ENCODE assay signal across 13 cellular contexts in the genomic region with DNA sequence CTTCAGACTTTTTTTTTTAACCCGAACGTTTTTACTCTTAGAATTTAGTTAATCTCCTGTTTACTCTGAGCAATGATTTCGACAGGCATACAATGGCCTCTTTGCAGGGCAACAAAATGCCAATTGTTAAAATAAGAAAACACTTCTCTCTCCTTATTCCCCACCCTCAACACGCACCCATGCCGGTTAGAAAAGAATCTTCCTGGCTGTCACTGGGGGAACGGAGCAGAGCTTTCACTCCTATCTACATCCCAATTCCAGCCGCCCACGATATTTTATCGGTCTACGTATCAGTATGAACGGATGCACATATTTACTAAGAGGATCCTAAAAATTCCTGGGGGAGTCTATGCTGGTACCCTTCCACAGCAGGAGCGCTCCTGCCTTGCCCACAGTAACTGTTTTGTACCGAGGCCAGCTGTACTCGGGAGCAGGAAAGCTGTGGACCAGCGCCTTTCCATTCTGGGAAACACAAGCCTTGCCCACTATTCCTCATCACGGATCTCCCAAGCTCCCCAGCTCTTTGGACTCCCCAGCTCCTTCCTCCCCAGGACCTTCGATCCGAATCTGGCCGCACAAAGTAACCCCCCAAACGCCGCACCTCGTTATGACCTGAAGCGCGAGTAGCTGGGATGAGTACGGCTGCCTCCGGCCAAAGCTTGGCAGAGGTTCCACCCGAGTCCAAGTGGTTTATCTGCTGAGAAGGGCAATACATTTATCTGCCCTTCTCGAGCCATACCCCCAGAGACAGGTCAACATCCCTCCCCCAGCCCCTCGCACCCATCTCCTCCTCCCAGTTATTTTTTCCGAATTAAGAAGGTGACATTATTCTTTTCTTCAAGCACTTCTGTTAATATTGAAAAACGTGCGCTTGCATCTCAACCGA. TPM values are rescaled to one million over a fixed set of nuclear protein-coding genes. Genes with fewer than 3 reads are reported as not detected.
DNase-seq lines count a peak whose midpoint lies in the region; ATAC-seq and TF ChIP-seq lines count a peak whose summit lies in the region.
"Had no signal": no experiment of that assay in that cellular context is flagged by ENCODE, and none has a peak within 500 bp of the region (broad histone marks: within the 10 kb centered on the region; RNA-seq: fewer than 3 reads in every experiment).

No MANE protein-coding gene starts in this region.

- H3K4me3 Mint-ChIP-seq in activated CD4-positive, alpha-beta T cell treated with anti-CD3 and anti-CD28 coated beads for 36 hours: no peak overlapping the region
- H3K4me3 Mint-ChIP-seq in brain (peak overlapping the region in 4 of 5 experiments; percentile 1 to 88 (median 80)), neural crest cell (peak overlapping the region; percentile 97)
- H3K4me3 Mint-ChIP-seq: dendritic cell treated with granulocyte-macrophage colony-stimulating factor and Interleukin-4, amounts not matched to agents 40 ng/mL and 50 ng/mL, for 4 days had no signal

- H3K4me1 Mint-ChIP-seq in activated CD4-positive, alpha-beta T cell treated with anti-CD3 and anti-CD28 coated beads for 36 hours: peaks cover 55% of the 10 kb centered on the region
- peaks cover 77% of the 10 kb centered on the region for H3K4me1 Mint-ChIP-seq in brain
- H3K4me1 Mint-ChIP-seq in neural crest cell: peaks cover 85% of the 10 kb centered on the region

- TF ChIP-seq CTCF in brain (conservative IDR thresholded peaks at IDR 0.05) (no peak), neural crest cell (conservative IDR thresholded peaks at IDR 0.05) (no peak), stomach (IDR thresholded peaks at IDR 0.05) (no peak)

- no peaks in the 10 kb centered on the region for H3K36me3 ChIP-seq in HUES48 (ENCODE audit: control insufficient read depth, insufficient read depth, low read length)
- H3K36me3 ChIP-seq in stomach: no peaks in the 10 kb centered on the region
- H3K36me3 ChIP-seq: ascending aorta had no signal

- H3K36me3 Mint-ChIP-seq in activated CD4-positive, alpha-beta T cell treated with anti-CD3 and anti-CD28 coated beads for 36 hours (ENCODE audit: low read depth): no peaks in the 10 kb centered on the region
- H3K36me3 Mint-ChIP-seq in brain (no peaks in the 10 kb centered on the region), neural crest cell (ENCODE audit: low read depth) (no peaks in the 10 kb centered on the region)

- peaks cover 75% of the 10 kb centered on the region for H3K27me3 ChIP-seq in HUES48 (ENCODE audit: control insufficient read depth, insufficient read depth, low read length)
- H3K27me3 ChIP-seq in stomach: peaks cover 55 to 100% (median 98%) of the 10 kb centered on the region in 3 donors

- peak overlapping the region; percentile 14 for H3K27ac Mint-ChIP-seq in activated CD4-positive, alpha-beta T cell treated with anti-CD3 and anti-CD28 coated beads for 36 hours
- H3K27ac Mint-ChIP-seq in brain: peak overlapping the region in 3 of 5 experiments; percentile 16 to 83 (median 37)
- no peak overlapping the region for H3K27ac Mint-ChIP-seq in neural crest cell (ENCODE audit: unreplicated experiment)
- H3K27ac Mint-ChIP-seq: dendritic cell treated with granulocyte-macrophage colony-stimulating factor and Interleukin-4, amounts not matched to agents 40 ng/mL and 50 ng/mL, for 4 days had no signal

- H3K4me1 ChIP-seq in HUES48 (ENCODE audit: control insufficient read depth, insufficient read depth, low read length) (peaks cover 47% of the 10 kb centered on the region), stomach (peaks cover 30 to 59% (median 45%) of the 10 kb centered on the region in 4 donors)

- 6 to 13% (median 9%) methylated on average over 33 of the region's 33 CpGs for WGBS in stomach, 5 donors

- peaks cover 88% of the 10 kb centered on the region for H3K27me3 Mint-ChIP-seq in activated CD4-positive, alpha-beta T cell treated with anti-CD3 and anti-CD28 coated beads for 36 hours
- peaks cover 100% of the 10 kb centered on the region for H3K27me3 Mint-ChIP-seq in brain
- H3K27me3 Mint-ChIP-seq in neural crest cell (ENCODE audit: low read depth): peaks cover 99% of the 10 kb centered on the region

- H3K27ac ChIP-seq in HUES48 (ENCODE audit: low read depth, low read length) (no peak overlapping the region), stomach (no peak overlapping the region)
- H3K27ac ChIP-seq: ascending aorta had no signal

- CTCF ChIA-PET in activated CD4-positive, alpha-beta T cell treated with anti-CD3 and anti-CD28 coated beads for 36 hours (lab: Charles Lee): interaction anchor here (1.1 kb wide), 1 partner anchor 71 kb away, joined by 3 read pairs; no protein-coding TSS in a partner anchor

- ATAC-seq in activated CD4-positive, alpha-beta T cell treated with anti-CD3 and anti-CD28 coated beads for 36 hours: no peak
- no peak for ATAC-seq in GM18498 (IDR thresholded peaks at IDR 0.05; ENCODE audit: unreplicated experiment)
- no peak for ATAC-seq in GM18502 (IDR thresholded peaks at IDR 0.05; ENCODE audit: poor library complexity, unreplicated experiment)

- intact Hi-C loops in activated CD4-positive, alpha-beta T cell treated with anti-CD3 and anti-CD28 coated beads for 36 hours (cut with DNase I, micrococcal nuclease): no loop called here
- intact Hi-C loops in stomach (cut with DNase I; ENCODE audit: low total_unique reads): no loop called here

- H3K9ac ChIP-seq in HUES48 (ENCODE audit: low read depth, low read length): no peak overlapping the region

- POLR2A ChIA-PET in activated CD4-positive, alpha-beta T cell treated with anti-CD3 and anti-CD28 coated beads for 36 hours (lab: Charles Lee): no interaction called here

- peak overlapping the region; percentile 68 for H3K4me3 ChIP-seq in HUES48 (ENCODE audit: low read depth, low read length)
- H3K4me3 ChIP-seq in stomach: no peak overlapping the region
- H3K4me3 ChIP-seq: ascending aorta had no signal

- TF ChIP-seq EP300 in stomach (IDR thresholded peaks at IDR 0.05): no peak

- no peaks in the 10 kb centered on the region for H3K9me3 Mint-ChIP-seq in activated CD4-positive, alpha-beta T cell treated with anti-CD3 and anti-CD28 coated beads for 36 hours (ENCODE audit: low read depth)
- H3K9me3 Mint-ChIP-seq in brain (peaks cover 0 to 3% (median 0%) of the 10 kb centered on the region in 5 experiments), neural crest cell (no peaks in the 10 kb centered on the region)
- H3K9me3 Mint-ChIP-seq: dendritic cell treated with granulocyte-macrophage colony-stimulating factor and Interleukin-4, amounts not matched to agents 40 ng/mL and 50 ng/mL, for 4 days had no signal

- no peak for DNase-seq in activated CD4-positive, alpha-beta T cell treated with anti-CD3 and anti-CD28 coated beads for 36 hours
- DNase-seq in activated CD4-positive, alpha-beta T cell treated with anti-CD3 and anti-CD28 coated beads, Interleukin-2, amount 50 U/mL, for 1 hour: no peak
- no peak for DNase-seq in neural crest cell (ENCODE audit: low read depth, low spot score)
- no peak for DNase-seq in stomach
- DNase-seq: NCI-H526 treated with DMSO at 0.1 percent for 48 hours; stimulated activated CD8-positive, alpha-beta memory T cell treated with anti-CD3 and anti-CD28 coated beads, Interleukin-4, amount 100 ng/mL, for 48 hours had no signal

- no peak for TF ChIP-seq POLR2A in stomach (IDR thresholded peaks at IDR 0.05)

- H3K9me3 ChIP-seq in HUES48 (ENCODE audit: control insufficient read depth, insufficient read depth, low read length) (no peaks in the 10 kb centered on the region), stomach (peaks cover 0 to 28% (median 4%) of the 10 kb centered on the region in 4 donors)
- H3K9me3 ChIP-seq: ascending aorta had no signal

RNA-seq across cellular contexts. Expression of a gene that starts 2.2 kb away (rescaled TPM):
- under 1 TPM; 0.53 to 0.56 TPM for total RNA-seq in activated CD4-positive, alpha-beta T cell treated with anti-CD3 and anti-CD28 coated beads for 36 hours
- polyA plus RNA-seq in brain (ENCODE audit: insufficient read depth, low read depth, low replicate concordance) (1.9 TPM), stomach (not detected)
- total RNA-seq in neural crest cell (5.9 and 6.1 TPM in 2 replicates), stomach (not detected)
- total RNA-seq: ascending aorta had no signal
- polyA plus RNA-seq: AG04450 had no signal
